Comparison of ENCODE assay signal across 1 cellular context in genomic region chr1:213973129-213973528, GRCh38.
A peak's percentile ranks its signal among the peaks of the same experiment; 100 is the strongest.
TF ChIP-seq lines count a peak whose summit lies in the region.

No MANE protein-coding gene starts in this region.

TF ChIP-seq in endothelial cell of umbilical vein, 7 proteins besides CTCF, POLR2A, EP300 and RAD21 (continued from another document):
- TF ChIP-seq GATA2 (IDR thresholded peaks at IDR 0.05; ENCODE audit: insufficient read depth, insufficient read length, low read depth, low read length) (no peak), POLR2AphosphoS5 (IDR thresholded peaks at IDR 0.05; ENCODE audit: insufficient read depth, low read depth, low read length) (peak; percentile 22)
